In the genomic region with DNA sequence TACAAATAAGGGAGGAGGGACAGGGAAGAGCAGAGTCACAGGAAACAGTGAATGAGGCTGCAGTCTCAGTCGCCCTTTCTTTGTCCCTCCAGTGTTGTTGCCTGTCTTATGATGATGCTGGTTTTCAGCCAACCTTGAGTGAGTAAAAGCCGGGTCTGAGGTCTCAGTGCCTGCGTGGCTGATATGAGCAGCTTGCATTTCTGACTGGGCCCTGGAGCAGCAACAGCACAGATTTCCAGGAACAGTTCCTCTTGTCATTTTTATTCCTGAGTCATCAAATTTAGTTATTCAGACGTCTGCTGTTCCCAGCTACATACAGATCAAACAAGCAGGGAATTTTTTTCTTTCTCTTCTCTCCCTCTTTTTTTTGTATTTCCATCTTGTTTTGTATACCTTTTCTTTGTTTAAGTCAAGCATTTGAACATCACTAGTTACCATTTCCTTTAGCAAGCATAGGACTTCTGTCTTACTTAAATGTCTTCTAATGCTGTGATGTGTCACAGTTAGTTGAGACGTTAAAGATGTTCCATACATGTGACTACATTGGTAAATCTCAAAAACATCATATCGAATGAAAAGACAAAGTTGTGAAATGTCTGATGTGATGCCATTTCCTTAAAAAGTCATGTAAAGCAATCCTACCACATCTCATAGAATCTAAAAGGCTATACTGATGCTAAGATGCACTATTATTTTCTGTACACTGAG, we compare ENCODE assay signal across 8 cellular contexts. TPM values are rescaled to one million over a fixed set of nuclear protein-coding genes. Genes with fewer than 3 reads are reported as not detected.
A peak's percentile ranks its signal among the peaks of the same experiment; 100 is the strongest.
DNase-seq lines count a peak whose midpoint lies in the region; ATAC-seq and TF ChIP-seq lines count a peak whose summit lies in the region.

No MANE protein-coding gene starts in this region.

- H3K4me1 ChIP-seq in liver (ENCODE audit: control insufficient read depth in 4 of 4, insufficient read depth in 4 of 4, low read length in 3 of 4) = peaks cover 0 to 7% (median 0%) of the 10 kb centered on the region in 4 donors

- no peak overlapping the region for H3K9ac ChIP-seq in liver (ENCODE audit: low read depth in 1 of 2, low read length in 2 of 2)

- H3K36me3 ChIP-seq in liver (ENCODE audit: control insufficient read depth in 4 of 4, insufficient read depth in 3 of 4, low read depth in 1 of 4, low read length in 3 of 4) = no peaks in the 10 kb centered on the region

- H3K27me3 ChIP-seq in liver (ENCODE audit: control insufficient read depth in 4 of 4, insufficient read depth in 4 of 4, low read length in 3 of 4) = no peaks in the 10 kb centered on the region

- DNase-seq in DMS 273 (lab: John Stamatoyannopoulos, UW; ENCODE audit: unreplicated experiment) (peak; percentile 68), NCI-H446 (lab: John Stamatoyannopoulos, UW) (peak; percentile 36 to 72), astrocyte of the cerebellum (ENCODE audit: low read depth) (peak; percentile 33), NCI-H82 (lab: John Stamatoyannopoulos, UW) (no peak), OCI-M2 (lab: John Stamatoyannopoulos, UW; ENCODE audit: unreplicated experiment) (no peak)
- DNase-seq in stimulated activated naive CD8-positive, alpha-beta T cell treated with anti-CD3 and anti-CD28 coated beads, Interleukin-15, amount 100 ng/mL, for 72 hours = peak; percentile 21 to 47

- no peak overlapping the region for H3K27ac ChIP-seq in liver (ENCODE audit: low read depth in 1 of 2, low read length in 2 of 2)

- no peak for TF ChIP-seq CTCF in astrocyte of the cerebellum (IDR thresholded peaks at IDR 0.05; ENCODE audit: low read depth, low read length, missing control alignments)
- no peak for TF ChIP-seq CTCF in liver (IDR thresholded peaks at IDR 0.05; ENCODE audit: low read depth, low read length, missing input control)

- in situ Hi-C loops in astrocyte of the cerebellum (cut with HindIII; ENCODE audit: low sequenced_read_pairs) = no loop called here

- ATAC-seq in stimulated activated naive CD8-positive, alpha-beta T cell treated with anti-CD3 and anti-CD28 coated beads, Interleukin-15, amount 100 ng/mL, for 72 hours = peak; percentile 94
- ATAC-seq in HG02763 (IDR thresholded peaks at IDR 0.05; ENCODE audit: unreplicated experiment) = no peak

- H3K27me3 Mint-ChIP-seq in stimulated activated naive CD8-positive, alpha-beta T cell treated with anti-CD3 and anti-CD28 coated beads, Interleukin-15, amount 100 ng/mL, for 72 hours = no peaks in the 10 kb centered on the region

- peaks cover 35% of the 10 kb centered on the region for H3K4me1 Mint-ChIP-seq in stimulated activated naive CD8-positive, alpha-beta T cell treated with anti-CD3 and anti-CD28 coated beads, Interleukin-15, amount 100 ng/mL, for 72 hours

- TF ChIP-seq RAD21 in liver (IDR thresholded peaks at IDR 0.05) = no peak

- H3K4me3 Mint-ChIP-seq in stimulated activated naive CD8-positive, alpha-beta T cell treated with anti-CD3 and anti-CD28 coated beads, Interleukin-15, amount 100 ng/mL, for 72 hours = peak overlapping the region; percentile 60 to 79

- WGBS in liver = 53% methylated on average over 6 of the region's 6 CpGs

- peak overlapping the region; percentile 3 to 93 for H3K27ac Mint-ChIP-seq in stimulated activated naive CD8-positive, alpha-beta T cell treated with anti-CD3 and anti-CD28 coated beads, Interleukin-15, amount 100 ng/mL, for 72 hours

- H3K4me3 ChIP-seq in astrocyte of the cerebellum (ENCODE audit: low read depth, low read length) (no peak overlapping the region), liver (ENCODE audit: low read depth in 1 of 3, low read length in 3 of 3) (no peak overlapping the region)

- no peaks in the 10 kb centered on the region for H3K9me3 ChIP-seq in liver (ENCODE audit: control insufficient read depth in 4 of 4, low read length in 3 of 4)

- H3K9me3 Mint-ChIP-seq in stimulated activated naive CD8-positive, alpha-beta T cell treated with anti-CD3 and anti-CD28 coated beads, Interleukin-15, amount 100 ng/mL, for 72 hours = no peaks in the 10 kb centered on the region

TF ChIP-seq in liver, 16 proteins besides CTCF, POLR2A, EP300 and RAD21:
- no peak for TF ChIP-seq GABPA (IDR thresholded peaks at IDR 0.05 in 1 of 2, conservative IDR thresholded peaks at IDR 0.05 in 1 of 2)
- TF ChIP-seq ATF3 (IDR thresholded peaks at IDR 0.05) = no peak
- TF ChIP-seq SP1 (IDR thresholded peaks at IDR 0.05) = peak; percentile 7

RNA-seq across cellular contexts. Expression of gene SLC16A10, which starts 26.6 kb away (rescaled TPM):
- total RNA-seq in liver = 10 to 100 TPM; 11.0 to 16.7 TPM
- 1 to 10 TPM; 1.8 to 5.8 TPM for polyA plus RNA-seq in liver

Comparison
In these comparisons a context has a peak if more than half of its experiments do, and no peak if none do; other contexts are left out.
1. DNase-seq: peak in DMS 273 (single experiment), NCI-H446 (2 of 2), astrocyte of the cerebellum (single experiment) and stimulated activated naive CD8-positive, alpha-beta T cell treated with anti-CD3 and anti-CD28 coated beads, Interleukin-15, amount 100 ng/mL, for 72 hours (2 of 2); none in NCI-H82 (single experiment) and OCI-M2 (single experiment).